ENCODE assay signal across 1 cellular context in the genomic region with DNA sequence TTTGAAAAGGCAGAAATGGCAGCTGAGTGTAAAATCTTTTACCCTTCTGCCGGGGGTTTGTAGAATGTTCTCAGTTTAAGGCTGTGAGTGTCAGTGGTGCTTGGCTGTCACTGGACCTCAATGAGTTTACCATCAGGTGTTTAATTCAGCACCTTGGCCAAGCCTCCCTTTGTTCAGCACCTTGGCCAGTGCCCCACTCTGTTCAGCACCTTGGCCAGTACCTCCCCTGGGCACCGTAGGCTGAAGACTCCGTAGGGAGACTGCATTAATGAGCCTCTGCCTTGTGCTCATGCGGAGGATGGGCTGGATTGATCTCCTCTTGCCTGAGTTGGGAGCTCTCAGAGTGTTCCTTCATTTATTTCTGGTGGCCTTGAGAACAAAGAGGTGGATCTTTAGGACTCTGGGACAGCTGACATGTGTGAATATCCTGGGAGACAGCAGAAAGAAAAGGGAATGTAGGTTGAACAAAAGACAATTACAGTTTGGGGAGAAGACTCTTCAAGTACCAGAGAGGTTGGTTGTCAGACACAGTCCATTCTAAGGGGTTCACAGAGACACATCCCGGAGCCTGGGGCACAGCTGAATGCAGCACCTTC.
TF ChIP-seq lines count a peak whose summit lies in the region.

No MANE protein-coding gene starts in this region.

TF ChIP-seq in K562, 482 proteins besides CTCF, POLR2A, EP300 and RAD21 (continued from another document and continues in another):
- TF ChIP-seq, protein P1, sequence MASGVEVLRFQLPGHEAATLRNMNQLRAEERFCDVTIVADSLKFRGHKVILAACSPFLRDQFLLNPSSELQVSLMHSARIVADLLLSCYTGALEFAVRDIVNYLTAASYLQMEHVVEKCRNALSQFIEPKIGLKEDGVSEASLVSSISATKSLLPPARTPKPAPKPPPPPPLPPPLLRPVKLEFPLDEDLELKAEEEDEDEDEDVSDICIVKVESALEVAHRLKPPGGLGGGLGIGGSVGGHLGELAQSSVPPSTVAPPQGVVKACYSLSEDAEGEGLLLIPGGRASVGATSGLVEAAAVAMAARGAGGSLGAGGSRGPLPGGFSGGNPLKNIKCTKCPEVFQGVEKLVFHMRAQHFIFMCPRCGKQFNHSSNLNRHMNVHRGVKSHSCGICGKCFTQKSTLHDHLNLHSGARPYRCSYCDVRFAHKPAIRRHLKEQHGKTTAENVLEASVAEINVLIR (CRISPR knock-in tag; IDR thresholded peaks at IDR 0.05): no peak
- TF ChIP-seq, protein P2, sequence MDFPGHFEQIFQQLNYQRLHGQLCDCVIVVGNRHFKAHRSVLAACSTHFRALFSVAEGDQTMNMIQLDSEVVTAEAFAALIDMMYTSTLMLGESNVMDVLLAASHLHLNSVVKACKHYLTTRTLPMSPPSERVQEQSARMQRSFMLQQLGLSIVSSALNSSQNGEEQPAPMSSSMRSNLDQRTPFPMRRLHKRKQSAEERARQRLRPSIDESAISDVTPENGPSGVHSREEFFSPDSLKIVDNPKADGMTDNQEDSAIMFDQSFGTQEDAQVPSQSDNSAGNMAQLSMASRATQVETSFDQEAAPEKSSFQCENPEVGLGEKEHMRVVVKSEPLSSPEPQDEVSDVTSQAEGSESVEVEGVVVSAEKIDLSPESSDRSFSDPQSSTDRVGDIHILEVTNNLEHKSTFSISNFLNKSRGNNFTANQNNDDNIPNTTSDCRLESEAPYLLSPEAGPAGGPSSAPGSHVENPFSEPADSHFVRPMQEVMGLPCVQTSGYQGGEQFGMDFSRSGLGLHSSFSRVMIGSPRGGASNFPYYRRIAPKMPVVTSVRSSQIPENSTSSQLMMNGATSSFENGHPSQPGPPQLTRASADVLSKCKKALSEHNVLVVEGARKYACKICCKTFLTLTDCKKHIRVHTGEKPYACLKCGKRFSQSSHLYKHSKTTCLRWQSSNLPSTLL (IDR thresholded peaks at IDR 0.05): no peak
- TF ChIP-seq, protein P3, sequence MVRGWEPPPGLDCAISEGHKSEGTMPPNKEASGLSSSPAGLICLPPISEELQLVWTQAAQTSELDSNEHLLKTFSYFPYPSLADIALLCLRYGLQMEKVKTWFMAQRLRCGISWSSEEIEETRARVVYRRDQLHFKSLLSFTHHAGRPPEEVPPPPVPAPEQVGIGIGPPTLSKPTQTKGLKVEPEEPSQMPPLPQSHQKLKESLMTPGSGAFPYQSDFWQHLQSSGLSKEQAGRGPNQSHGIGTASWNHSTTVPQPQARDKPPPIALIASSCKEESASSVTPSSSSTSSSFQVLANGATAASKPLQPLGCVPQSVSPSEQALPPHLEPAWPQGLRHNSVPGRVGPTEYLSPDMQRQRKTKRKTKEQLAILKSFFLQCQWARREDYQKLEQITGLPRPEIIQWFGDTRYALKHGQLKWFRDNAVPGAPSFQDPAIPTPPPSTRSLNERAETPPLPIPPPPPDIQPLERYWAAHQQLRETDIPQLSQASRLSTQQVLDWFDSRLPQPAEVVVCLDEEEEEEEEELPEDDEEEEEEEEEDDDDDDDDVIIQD (CRISPR knock-in tag; IDR thresholded peaks at IDR 0.05): no peak
- TF ChIP-seq FOXK2 (conservative IDR thresholded peaks at IDR 0.05 in 1 of 2, IDR thresholded peaks at IDR 0.05 in 1 of 2; ENCODE audit: low read depth in 2 of 2): no peak
- no peak for TF ChIP-seq PML (IDR thresholded peaks at IDR 0.05; ENCODE audit: low read length)
- TF ChIP-seq ZNF282 (CRISPR knock-in tag; IDR thresholded peaks at IDR 0.05): peak; percentile 91; the same call in 1 of the 2 replicates
- TF ChIP-seq ZNF583 (CRISPR knock-in tag; IDR thresholded peaks at IDR 0.05): 0 out of 2 replicates have a peak, but pooled peaks have one; percentile 60
- TF ChIP-seq, protein P4, sequence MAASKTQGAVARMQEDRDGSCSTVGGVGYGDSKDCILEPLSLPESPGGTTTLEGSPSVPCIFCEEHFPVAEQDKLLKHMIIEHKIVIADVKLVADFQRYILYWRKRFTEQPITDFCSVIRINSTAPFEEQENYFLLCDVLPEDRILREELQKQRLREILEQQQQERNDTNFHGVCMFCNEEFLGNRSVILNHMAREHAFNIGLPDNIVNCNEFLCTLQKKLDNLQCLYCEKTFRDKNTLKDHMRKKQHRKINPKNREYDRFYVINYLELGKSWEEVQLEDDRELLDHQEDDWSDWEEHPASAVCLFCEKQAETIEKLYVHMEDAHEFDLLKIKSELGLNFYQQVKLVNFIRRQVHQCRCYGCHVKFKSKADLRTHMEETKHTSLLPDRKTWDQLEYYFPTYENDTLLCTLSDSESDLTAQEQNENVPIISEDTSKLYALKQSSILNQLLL (CRISPR knock-in tag; IDR thresholded peaks at IDR 0.05; ENCODE audit: borderline replicate concordance): no peak
- TF ChIP-seq DPF2 (IDR thresholded peaks at IDR 0.05): no peak
- TF ChIP-seq, protein P5, sequence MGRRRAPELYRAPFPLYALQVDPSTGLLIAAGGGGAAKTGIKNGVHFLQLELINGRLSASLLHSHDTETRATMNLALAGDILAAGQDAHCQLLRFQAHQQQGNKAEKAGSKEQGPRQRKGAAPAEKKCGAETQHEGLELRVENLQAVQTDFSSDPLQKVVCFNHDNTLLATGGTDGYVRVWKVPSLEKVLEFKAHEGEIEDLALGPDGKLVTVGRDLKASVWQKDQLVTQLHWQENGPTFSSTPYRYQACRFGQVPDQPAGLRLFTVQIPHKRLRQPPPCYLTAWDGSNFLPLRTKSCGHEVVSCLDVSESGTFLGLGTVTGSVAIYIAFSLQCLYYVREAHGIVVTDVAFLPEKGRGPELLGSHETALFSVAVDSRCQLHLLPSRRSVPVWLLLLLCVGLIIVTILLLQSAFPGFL (CRISPR knock-in tag; IDR thresholded peaks at IDR 0.05): peak; percentile 84; the same call in 1 of the 2 replicates
- TF ChIP-seq ZNF224 (CRISPR knock-in tag; IDR thresholded peaks at IDR 0.05): peak; percentile 98
- TF ChIP-seq, protein P6, sequence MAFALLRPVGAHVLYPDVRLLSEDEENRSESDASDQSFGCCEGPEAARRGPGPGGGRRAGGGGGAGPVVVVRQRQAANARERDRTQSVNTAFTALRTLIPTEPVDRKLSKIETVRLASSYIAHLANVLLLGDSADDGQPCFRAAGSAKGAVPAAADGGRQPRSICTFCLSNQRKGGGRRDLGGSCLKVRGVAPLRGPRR (CRISPR knock-in tag; IDR thresholded peaks at IDR 0.05): no peak
- TF ChIP-seq PTTG1 (tag; IDR thresholded peaks at IDR 0.05; ENCODE audit: low read depth): peak; percentile 41; the same call in 1 of the 2 replicates
- no peak for TF ChIP-seq HEY1 (CRISPR knock-in tag; IDR thresholded peaks at IDR 0.05; ENCODE audit: borderline replicate concordance)
- TF ChIP-seq, protein P7, sequence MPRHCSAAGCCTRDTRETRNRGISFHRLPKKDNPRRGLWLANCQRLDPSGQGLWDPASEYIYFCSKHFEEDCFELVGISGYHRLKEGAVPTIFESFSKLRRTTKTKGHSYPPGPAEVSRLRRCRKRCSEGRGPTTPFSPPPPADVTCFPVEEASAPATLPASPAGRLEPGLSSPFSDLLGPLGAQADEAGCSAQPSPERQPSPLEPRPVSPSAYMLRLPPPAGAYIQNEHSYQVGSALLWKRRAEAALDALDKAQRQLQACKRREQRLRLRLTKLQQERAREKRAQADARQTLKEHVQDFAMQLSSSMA (CRISPR knock-in tag; IDR thresholded peaks at IDR 0.05): no peak
- TF ChIP-seq CREM (IDR thresholded peaks at IDR 0.05; ENCODE audit: low read depth): peak; percentile 83
- TF ChIP-seq, protein P8, sequence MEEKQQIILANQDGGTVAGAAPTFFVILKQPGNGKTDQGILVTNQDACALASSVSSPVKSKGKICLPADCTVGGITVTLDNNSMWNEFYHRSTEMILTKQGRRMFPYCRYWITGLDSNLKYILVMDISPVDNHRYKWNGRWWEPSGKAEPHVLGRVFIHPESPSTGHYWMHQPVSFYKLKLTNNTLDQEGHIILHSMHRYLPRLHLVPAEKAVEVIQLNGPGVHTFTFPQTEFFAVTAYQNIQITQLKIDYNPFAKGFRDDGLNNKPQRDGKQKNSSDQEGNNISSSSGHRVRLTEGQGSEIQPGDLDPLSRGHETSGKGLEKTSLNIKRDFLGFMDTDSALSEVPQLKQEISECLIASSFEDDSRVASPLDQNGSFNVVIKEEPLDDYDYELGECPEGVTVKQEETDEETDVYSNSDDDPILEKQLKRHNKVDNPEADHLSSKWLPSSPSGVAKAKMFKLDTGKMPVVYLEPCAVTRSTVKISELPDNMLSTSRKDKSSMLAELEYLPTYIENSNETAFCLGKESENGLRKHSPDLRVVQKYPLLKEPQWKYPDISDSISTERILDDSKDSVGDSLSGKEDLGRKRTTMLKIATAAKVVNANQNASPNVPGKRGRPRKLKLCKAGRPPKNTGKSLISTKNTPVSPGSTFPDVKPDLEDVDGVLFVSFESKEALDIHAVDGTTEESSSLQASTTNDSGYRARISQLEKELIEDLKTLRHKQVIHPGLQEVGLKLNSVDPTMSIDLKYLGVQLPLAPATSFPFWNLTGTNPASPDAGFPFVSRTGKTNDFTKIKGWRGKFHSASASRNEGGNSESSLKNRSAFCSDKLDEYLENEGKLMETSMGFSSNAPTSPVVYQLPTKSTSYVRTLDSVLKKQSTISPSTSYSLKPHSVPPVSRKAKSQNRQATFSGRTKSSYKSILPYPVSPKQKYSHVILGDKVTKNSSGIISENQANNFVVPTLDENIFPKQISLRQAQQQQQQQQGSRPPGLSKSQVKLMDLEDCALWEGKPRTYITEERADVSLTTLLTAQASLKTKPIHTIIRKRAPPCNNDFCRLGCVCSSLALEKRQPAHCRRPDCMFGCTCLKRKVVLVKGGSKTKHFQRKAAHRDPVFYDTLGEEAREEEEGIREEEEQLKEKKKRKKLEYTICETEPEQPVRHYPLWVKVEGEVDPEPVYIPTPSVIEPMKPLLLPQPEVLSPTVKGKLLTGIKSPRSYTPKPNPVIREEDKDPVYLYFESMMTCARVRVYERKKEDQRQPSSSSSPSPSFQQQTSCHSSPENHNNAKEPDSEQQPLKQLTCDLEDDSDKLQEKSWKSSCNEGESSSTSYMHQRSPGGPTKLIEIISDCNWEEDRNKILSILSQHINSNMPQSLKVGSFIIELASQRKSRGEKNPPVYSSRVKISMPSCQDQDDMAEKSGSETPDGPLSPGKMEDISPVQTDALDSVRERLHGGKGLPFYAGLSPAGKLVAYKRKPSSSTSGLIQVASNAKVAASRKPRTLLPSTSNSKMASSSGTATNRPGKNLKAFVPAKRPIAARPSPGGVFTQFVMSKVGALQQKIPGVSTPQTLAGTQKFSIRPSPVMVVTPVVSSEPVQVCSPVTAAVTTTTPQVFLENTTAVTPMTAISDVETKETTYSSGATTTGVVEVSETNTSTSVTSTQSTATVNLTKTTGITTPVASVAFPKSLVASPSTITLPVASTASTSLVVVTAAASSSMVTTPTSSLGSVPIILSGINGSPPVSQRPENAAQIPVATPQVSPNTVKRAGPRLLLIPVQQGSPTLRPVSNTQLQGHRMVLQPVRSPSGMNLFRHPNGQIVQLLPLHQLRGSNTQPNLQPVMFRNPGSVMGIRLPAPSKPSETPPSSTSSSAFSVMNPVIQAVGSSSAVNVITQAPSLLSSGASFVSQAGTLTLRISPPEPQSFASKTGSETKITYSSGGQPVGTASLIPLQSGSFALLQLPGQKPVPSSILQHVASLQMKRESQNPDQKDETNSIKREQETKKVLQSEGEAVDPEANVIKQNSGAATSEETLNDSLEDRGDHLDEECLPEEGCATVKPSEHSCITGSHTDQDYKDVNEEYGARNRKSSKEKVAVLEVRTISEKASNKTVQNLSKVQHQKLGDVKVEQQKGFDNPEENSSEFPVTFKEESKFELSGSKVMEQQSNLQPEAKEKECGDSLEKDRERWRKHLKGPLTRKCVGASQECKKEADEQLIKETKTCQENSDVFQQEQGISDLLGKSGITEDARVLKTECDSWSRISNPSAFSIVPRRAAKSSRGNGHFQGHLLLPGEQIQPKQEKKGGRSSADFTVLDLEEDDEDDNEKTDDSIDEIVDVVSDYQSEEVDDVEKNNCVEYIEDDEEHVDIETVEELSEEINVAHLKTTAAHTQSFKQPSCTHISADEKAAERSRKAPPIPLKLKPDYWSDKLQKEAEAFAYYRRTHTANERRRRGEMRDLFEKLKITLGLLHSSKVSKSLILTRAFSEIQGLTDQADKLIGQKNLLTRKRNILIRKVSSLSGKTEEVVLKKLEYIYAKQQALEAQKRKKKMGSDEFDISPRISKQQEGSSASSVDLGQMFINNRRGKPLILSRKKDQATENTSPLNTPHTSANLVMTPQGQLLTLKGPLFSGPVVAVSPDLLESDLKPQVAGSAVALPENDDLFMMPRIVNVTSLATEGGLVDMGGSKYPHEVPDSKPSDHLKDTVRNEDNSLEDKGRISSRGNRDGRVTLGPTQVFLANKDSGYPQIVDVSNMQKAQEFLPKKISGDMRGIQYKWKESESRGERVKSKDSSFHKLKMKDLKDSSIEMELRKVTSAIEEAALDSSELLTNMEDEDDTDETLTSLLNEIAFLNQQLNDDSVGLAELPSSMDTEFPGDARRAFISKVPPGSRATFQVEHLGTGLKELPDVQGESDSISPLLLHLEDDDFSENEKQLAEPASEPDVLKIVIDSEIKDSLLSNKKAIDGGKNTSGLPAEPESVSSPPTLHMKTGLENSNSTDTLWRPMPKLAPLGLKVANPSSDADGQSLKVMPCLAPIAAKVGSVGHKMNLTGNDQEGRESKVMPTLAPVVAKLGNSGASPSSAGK (IDR thresholded peaks at IDR 0.05): no peak
- no peak for TF ChIP-seq HDAC8 (tag; IDR thresholded peaks at IDR 0.05)
- no peak for TF ChIP-seq NR2F6 (CRISPR knock-in tag; IDR thresholded peaks at IDR 0.05)
- no peak for TF ChIP-seq KAT2B (IDR thresholded peaks at IDR 0.05; ENCODE audit: low read depth, low read length)
- TF ChIP-seq ZNF57 (CRISPR knock-in tag; IDR thresholded peaks at IDR 0.05): no peak
- no peak for TF ChIP-seq RFX1 (IDR thresholded peaks at IDR 0.05)
- no peak for TF ChIP-seq TOE1 (IDR thresholded peaks at IDR 0.05; ENCODE audit: borderline replicate concordance)
- peak; percentile 98 for TF ChIP-seq TOE1 (CRISPR knock-in tag; IDR thresholded peaks at IDR 0.05; ENCODE audit: borderline replicate concordance, low read depth)
- no peak for TF ChIP-seq GTF2F1 (IDR thresholded peaks at IDR 0.05; ENCODE audit: low read depth, low read length)
- TF ChIP-seq CBX1 (IDR thresholded peaks at IDR 0.05; ENCODE audit: low read depth): no peak
- TF ChIP-seq, protein P9, sequence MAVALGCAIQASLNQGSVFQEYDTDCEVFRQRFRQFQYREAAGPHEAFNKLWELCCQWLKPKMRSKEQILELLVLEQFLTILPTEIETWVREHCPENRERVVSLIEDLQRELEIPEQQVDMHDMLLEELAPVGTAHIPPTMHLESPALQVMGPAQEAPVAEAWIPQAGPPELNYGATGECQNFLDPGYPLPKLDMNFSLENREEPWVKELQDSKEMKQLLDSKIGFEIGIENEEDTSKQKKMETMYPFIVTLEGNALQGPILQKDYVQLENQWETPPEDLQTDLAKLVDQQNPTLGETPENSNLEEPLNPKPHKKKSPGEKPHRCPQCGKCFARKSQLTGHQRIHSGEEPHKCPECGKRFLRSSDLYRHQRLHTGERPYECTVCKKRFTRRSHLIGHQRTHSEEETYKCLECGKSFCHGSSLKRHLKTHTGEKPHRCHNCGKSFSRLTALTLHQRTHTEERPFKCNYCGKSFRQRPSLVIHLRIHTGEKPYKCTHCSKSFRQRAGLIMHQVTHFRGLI (CRISPR knock-in tag; IDR thresholded peaks at IDR 0.05): no peak
- TF ChIP-seq TSC22D4 (tag; IDR thresholded peaks at IDR 0.05): no peak
- no peak for TF ChIP-seq ZBTB7A (IDR thresholded peaks at IDR 0.05; ENCODE audit: borderline replicate concordance, control insufficient read depth, low read depth, low read length)
- peak; percentile 95 for TF ChIP-seq IRF2 (CRISPR knock-in tag; IDR thresholded peaks at IDR 0.05)
- no peak for TF ChIP-seq SP2 (IDR thresholded peaks at IDR 0.05; ENCODE audit: extremely low read depth, low read depth, low read length, poor library complexity, severe bottlenecking)
